In the genomic region with DNA sequence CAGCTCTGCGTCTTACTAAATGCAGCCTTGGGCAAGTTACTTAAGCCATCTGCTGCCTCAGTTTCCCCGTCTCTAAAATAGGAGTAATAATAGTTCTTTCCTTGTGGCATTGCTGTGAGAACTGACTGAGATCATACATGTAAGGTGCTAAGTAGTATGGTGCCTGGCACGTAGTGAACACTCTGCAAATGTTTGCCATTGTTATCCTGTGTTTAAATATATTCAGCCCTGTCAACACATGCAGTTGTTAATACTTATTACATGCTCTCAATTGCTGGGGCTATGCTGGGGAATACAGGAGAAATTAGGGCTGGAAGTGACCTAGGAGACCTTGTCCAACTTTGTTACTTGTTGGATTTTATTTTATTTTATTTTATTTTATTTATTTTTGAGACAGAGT, we compare ENCODE assay signal across 31 cellular contexts.
"Had no signal": no experiment of that assay in that cellular context is flagged by ENCODE, and none has a peak within 500 bp of the region (broad histone marks: within the 10 kb centered on the region; RNA-seq: fewer than 3 reads in every experiment).

No MANE protein-coding gene starts in this region.

- H3K27ac Mint-ChIP-seq: activated B cell treated with CpG ODN at 0.5 μM for 24 hours; activated CD4-positive, alpha-beta memory T cell treated with anti-CD3 and anti-CD28 coated beads, Interleukin-2, amount 10 ng/mL, durations not matched to agents 7 days and 5 days; activated CD8-positive, alpha-beta memory T cell treated with anti-CD3 and anti-CD28 coated beads, Interleukin-2, amount 10 ng/mL, durations not matched to agents 7 days and 5 days; activated naive CD4-positive, alpha-beta T cell treated with anti-CD3 and anti-CD28 coated beads, Interleukin-2, amount 10 ng/mL, durations not matched to agents 7 days and 5 days; activated naive CD8-positive, alpha-beta T cell had no signal

- H3K4me3 Mint-ChIP-seq: activated B cell treated with CpG ODN at 0.5 μM for 24 hours; activated CD4-positive, alpha-beta memory T cell treated with anti-CD3 and anti-CD28 coated beads, Interleukin-2, amount 10 ng/mL, durations not matched to agents 7 days and 5 days; activated CD8-positive, alpha-beta memory T cell treated with anti-CD3 and anti-CD28 coated beads, Interleukin-2, amount 10 ng/mL, durations not matched to agents 7 days and 5 days; activated naive CD4-positive, alpha-beta T cell treated with anti-CD3 and anti-CD28 coated beads, Interleukin-2, amount 10 ng/mL, durations not matched to agents 7 days and 5 days; activated naive CD8-positive, alpha-beta T cell had no signal

- ATAC-seq: activated CD8-positive, alpha-beta memory T cell treated with anti-CD3 and anti-CD28 coated beads, Interleukin-2, amount 10 ng/mL, durations not matched to agents 7 days and 5 days had no signal

- H3K27me3 ChIP-seq: ascending aorta, breast epithelium, Peyer's patch had no signal

- H3K4me1 ChIP-seq: breast epithelium had no signal

- H3K9me3 Mint-ChIP-seq: activated CD4-positive, alpha-beta memory T cell treated with anti-CD3 and anti-CD28 coated beads, Interleukin-2, amount 10 ng/mL, durations not matched to agents 7 days and 5 days had no signal

- H3K36me3 ChIP-seq: ascending aorta, breast epithelium, Peyer's patch had no signal

- H3K4me1 Mint-ChIP-seq: activated B cell treated with CpG ODN at 0.5 μM for 24 hours; activated CD4-positive, alpha-beta memory T cell treated with anti-CD3 and anti-CD28 coated beads, Interleukin-2, amount 10 ng/mL, durations not matched to agents 7 days and 5 days; activated CD8-positive, alpha-beta memory T cell treated with anti-CD3 and anti-CD28 coated beads, Interleukin-2, amount 10 ng/mL, durations not matched to agents 7 days and 5 days; activated naive CD4-positive, alpha-beta T cell treated with anti-CD3 and anti-CD28 coated beads, Interleukin-2, amount 10 ng/mL, durations not matched to agents 7 days and 5 days had no signal

- H3K4me3 ChIP-seq: ascending aorta, breast epithelium, Peyer's patch had no signal

- H3K9me3 ChIP-seq: Peyer's patch had no signal

- DNase-seq: activated B cell treated with CpG ODN at 0.5 μM for 24 hours; activated CD4-positive, alpha-beta memory T cell treated with anti-CD3 and anti-CD28 coated beads, Interleukin-2, amount 10 ng/mL, durations not matched to agents 7 days and 5 days; activated CD4-positive, alpha-beta T cell treated with anti-CD3 and anti-CD28 coated beads for 1 hour; activated CD4-positive, alpha-beta T cell treated with anti-CD3 and anti-CD28 coated beads for 48 hours; activated CD8-positive, alpha-beta memory T cell treated with anti-CD3 and anti-CD28 coated beads for 24 hours; activated CD8-positive, alpha-beta memory T cell treated with anti-CD3 and anti-CD28 coated beads, Interleukin-2, amount 10 ng/mL, durations not matched to agents 7 days and 5 days; activated CD8-positive, alpha-beta memory T cell treated with anti-CD3 and anti-CD28 coated beads, Interleukin-2, amount 50 U/mL, for 48 hours; activated effector memory CD4-positive, alpha-beta T cell treated with Interleukin-2 at 50 U/mL for 16 hours; activated naive CD4-positive, alpha-beta T cell treated with anti-CD3 and anti-CD28 coated beads, Interleukin-2, amount 10 ng/mL, durations not matched to agents 7 days and 5 days; activated T-cell treated with anti-CD3 and anti-CD28 coated beads, Interleukin-2, amount 50 U/mL, for 48 hours; MM.1S; MV-4-11; NCI-H1092; NCI-H146; NCI-H187; NCI-H2029 treated with DMSO at 0.1 percent for 48 hours; NCI-H2107; NCI-H2171; NCI-H510A; NCI-H526; NK-92 treated with Interleukin-12 subunit alpha and Interleukin-12 subunit beta, amount 100 ng/mL, for 24 hours; PC-3; Peyer's patch; RPMI8226; SW 1271; T-helper 1 cell; T-helper 2 cell; T-helper 9 cell had no signal

- H3K36me3 Mint-ChIP-seq: activated CD8-positive, alpha-beta memory T cell treated with anti-CD3 and anti-CD28 coated beads, Interleukin-2, amount 10 ng/mL, durations not matched to agents 7 days and 5 days; activated naive CD4-positive, alpha-beta T cell treated with anti-CD3 and anti-CD28 coated beads, Interleukin-2, amount 10 ng/mL, durations not matched to agents 7 days and 5 days; activated naive CD8-positive, alpha-beta T cell had no signal
